In the genomic region with DNA sequence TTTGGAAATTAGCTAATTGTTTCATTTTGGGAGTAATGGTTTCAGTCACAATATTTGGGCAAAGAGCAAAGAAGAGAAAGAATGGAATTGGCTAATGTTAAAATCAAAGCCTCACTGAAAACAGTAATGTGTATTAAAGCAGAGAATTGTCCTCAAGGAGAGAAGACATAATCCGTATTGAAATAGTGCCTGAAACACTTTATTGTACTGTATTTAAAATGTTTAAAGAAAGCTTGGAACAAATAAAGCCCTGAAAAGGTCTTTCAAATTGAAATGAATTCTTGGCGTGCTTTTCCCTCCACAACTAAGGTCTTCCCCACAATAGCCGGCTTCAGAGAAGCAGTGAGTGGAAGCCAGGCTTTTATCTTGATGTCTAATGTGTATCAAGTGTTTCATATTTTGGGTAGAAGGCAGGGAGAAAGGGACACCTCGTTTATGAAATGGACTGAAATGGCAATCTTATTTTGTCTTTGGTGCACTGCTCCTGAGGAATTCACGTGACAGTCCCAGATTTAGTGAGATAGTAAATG, we compare ENCODE assay signal across 33 cellular contexts.
"Had no signal": no experiment of that assay in that cellular context is flagged by ENCODE, and none has a peak within 500 bp of the region (broad histone marks: within the 10 kb centered on the region; RNA-seq: fewer than 3 reads in every experiment).

No MANE protein-coding gene starts in this region.

- ATAC-seq: activated CD8-positive, alpha-beta memory T cell treated with anti-CD3 and anti-CD28 coated beads, Interleukin-2, amount 10 ng/mL, durations not matched to agents 7 days and 5 days; activated T-cell treated with anti-CD3 and anti-CD28 coated beads, Interleukin-2, amount 50 U/mL, for 72 hours; activated T-helper 17 cell treated with anti-CD3 and anti-CD28 coated beads, Interleukin-2, amount 50 U/mL, for 72 hours; body of pancreas; Panc1 had no signal

- H3K9me3 Mint-ChIP-seq: activated naive CD8-positive, alpha-beta T cell treated with anti-CD3 and anti-CD28 coated beads for 36 hours; activated T-helper 17 cell treated with anti-CD3 and anti-CD28 coated beads, Interleukin-2, amount 50 U/mL, for 72 hours had no signal

- H3K36me3 Mint-ChIP-seq: activated naive CD8-positive, alpha-beta T cell treated with anti-CD3 and anti-CD28 coated beads for 36 hours had no signal

- H3K27me3 Mint-ChIP-seq: activated naive CD8-positive, alpha-beta T cell treated with anti-CD3 and anti-CD28 coated beads for 36 hours; activated T-helper 17 cell treated with anti-CD3 and anti-CD28 coated beads, Interleukin-2, amount 50 U/mL, for 72 hours had no signal

- H3K36me3 ChIP-seq: ascending aorta, breast epithelium, SJCRH30 had no signal

- H3K27me3 ChIP-seq: ascending aorta, body of pancreas, SJCRH30 had no signal

- H3K4me3 ChIP-seq: ascending aorta, body of pancreas, breast epithelium, SJCRH30, SK-N-MC had no signal

- H3K4me3 Mint-ChIP-seq: activated B cell treated with CpG ODN at 0.5 μM for 24 hours; activated CD4-positive, alpha-beta memory T cell treated with anti-CD3 and anti-CD28 coated beads, Interleukin-2, amount 10 ng/mL, durations not matched to agents 7 days and 5 days; activated CD8-positive, alpha-beta memory T cell treated with anti-CD3 and anti-CD28 coated beads, Interleukin-2, amount 10 ng/mL, durations not matched to agents 7 days and 5 days; activated naive CD8-positive, alpha-beta T cell treated with anti-CD3 and anti-CD28 coated beads for 36 hours; activated T-cell treated with anti-CD3 and anti-CD28 coated beads, Interleukin-2, amount 50 U/mL, for 72 hours; activated T-helper 17 cell treated with anti-CD3 and anti-CD28 coated beads, Interleukin-2, amount 50 U/mL, for 72 hours had no signal

- H3K27ac Mint-ChIP-seq: activated B cell treated with CpG ODN at 0.5 μM for 24 hours; activated CD4-positive, alpha-beta memory T cell treated with anti-CD3 and anti-CD28 coated beads, Interleukin-2, amount 10 ng/mL, durations not matched to agents 7 days and 5 days; activated CD8-positive, alpha-beta memory T cell treated with anti-CD3 and anti-CD28 coated beads, Interleukin-2, amount 10 ng/mL, durations not matched to agents 7 days and 5 days; activated naive CD8-positive, alpha-beta T cell treated with anti-CD3 and anti-CD28 coated beads for 36 hours; activated T-cell treated with anti-CD3 and anti-CD28 coated beads, Interleukin-2, amount 50 U/mL, for 72 hours; activated T-helper 17 cell treated with anti-CD3 and anti-CD28 coated beads, Interleukin-2, amount 50 U/mL, for 72 hours had no signal

- H3K4me2 ChIP-seq: KMS-11 had no signal

- H3K27ac ChIP-seq: ascending aorta, body of pancreas, breast epithelium, KMS-11, SJCRH30, SK-N-MC had no signal

- H3K4me1 ChIP-seq: ascending aorta, body of pancreas, breast epithelium, SJCRH30 had no signal

- DNase-seq: activated B cell treated with CpG ODN at 0.5 μM for 24 hours; activated CD4-positive, alpha-beta memory T cell treated with anti-CD3 and anti-CD28 coated beads, Interleukin-2, amount 10 ng/mL, durations not matched to agents 7 days and 5 days; activated CD4-positive, alpha-beta T cell treated with anti-CD3 and anti-CD28 coated beads for 48 hours; activated CD4-positive, CD25-positive, alpha-beta regulatory T cell treated with anti-CD3 and anti-CD28 coated beads, Interleukin-2, amount 50 U/mL, for 72 hours; activated CD8-positive, alpha-beta memory T cell treated with anti-CD3 and anti-CD28 coated beads for 24 hours; activated CD8-positive, alpha-beta memory T cell treated with anti-CD3 and anti-CD28 coated beads, Interleukin-2, amount 10 ng/mL, durations not matched to agents 7 days and 5 days; activated effector memory CD4-positive, alpha-beta T cell treated with anti-CD3 and anti-CD28 coated beads, Interleukin-2, amount 50 U/mL, for 16 hours; activated naive CD4-positive, alpha-beta T cell; activated naive CD4-positive, alpha-beta T cell treated with anti-CD3 and anti-CD28 coated beads, Interleukin-2, amount 50 U/mL, for 16 hours; activated naive CD8-positive, alpha-beta T cell treated with anti-CD3 and anti-CD28 coated beads for 36 hours; activated T-cell treated with anti-CD3 and anti-CD28 coated beads, Interleukin-2, amount 50 U/mL, for 1 hour; activated T-cell treated with anti-CD3 and anti-CD28 coated beads, Interleukin-2, amount 50 U/mL, for 72 hours; amygdala; body of pancreas; cerebellar nuclear complex; MM.1S; MV-4-11; NCI-H1092 treated with DMSO at 0.1 percent for 48 hours; NCI-H1417; NCI-H146; NCI-H187; NCI-H2081; NCI-H345; NCI-H524 treated with DMSO at 0.1 percent for 48 hours; SHP77; SJCRH30; T1000 had no signal

- H3K9me3 ChIP-seq: ascending aorta, body of pancreas, breast epithelium, SJCRH30 had no signal

- H3K9ac ChIP-seq: KMS-11 had no signal
